28 cellular contexts compared by ENCODE assay signal in the genomic region with DNA sequence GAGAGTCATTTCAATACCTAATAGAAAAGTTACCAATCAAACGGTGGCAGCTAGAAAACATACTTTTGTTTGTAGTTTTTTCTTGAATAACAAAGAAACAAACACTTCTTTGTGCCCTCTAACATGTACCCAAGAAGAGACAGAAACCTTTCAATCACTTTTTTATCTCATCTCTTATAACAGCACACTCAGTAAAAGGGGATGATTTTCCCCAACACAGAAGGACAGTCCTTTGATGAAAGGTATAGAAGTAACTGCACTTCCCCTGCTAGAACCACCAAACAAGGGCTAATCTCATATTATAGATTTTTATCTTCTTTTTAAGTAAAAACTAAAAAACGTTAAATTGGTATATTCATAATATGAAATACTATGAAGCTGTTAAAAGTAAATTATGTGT.
"Had no signal": no experiment of that assay in that cellular context is flagged by ENCODE, and none has a peak within 500 bp of the region (broad histone marks: within the 10 kb centered on the region; RNA-seq: fewer than 3 reads in every experiment).

No MANE protein-coding gene starts in this region.

- H3K27me3 ChIP-seq: SJCRH30 had no signal

- H3K27ac ChIP-seq: KMS-11, RWPE1, SJCRH30, VCaP had no signal

- H3K27me3 Mint-ChIP-seq: brain had no signal

- DNase-seq: activated CD4-positive, alpha-beta memory T cell treated with anti-CD3 and anti-CD28 coated beads, Interleukin-2, amount 10 ng/mL, durations not matched to agents 7 days and 5 days; activated CD4-positive, alpha-beta T cell treated with anti-CD3 and anti-CD28 coated beads for 36 hours; activated CD4-positive, alpha-beta T cell treated with anti-CD3 and anti-CD28 coated beads, Interleukin-2, amount 50 U/mL, for 1 hour; activated CD4-positive, CD25-positive, alpha-beta regulatory T cell; activated gamma-delta T cell; activated naive CD4-positive, alpha-beta T cell treated with anti-CD3 and anti-CD28 coated beads for 36 hours; activated T-cell treated with anti-CD3 and anti-CD28 coated beads for 4 hours; activated T-cell treated with anti-CD3 and anti-CD28 coated beads, Interleukin-2, amount 50 U/mL, for 48 hours; amygdala; NCI-H1092; NCI-H1417; NCI-H1930; NCI-H345; NCI-H510A; NCI-H526 treated with DMSO at 0.1 percent for 48 hours; NCI-H82; Right ventricle myocardium superior; SJCRH30; T-helper 2 cell; T1000 had no signal

- H3K27ac Mint-ChIP-seq: activated CD4-positive, alpha-beta memory T cell treated with anti-CD3 and anti-CD28 coated beads, Interleukin-2, amount 10 ng/mL, durations not matched to agents 7 days and 5 days; activated CD4-positive, alpha-beta T cell treated with anti-CD3 and anti-CD28 coated beads for 36 hours; activated naive CD4-positive, alpha-beta T cell treated with anti-CD3 and anti-CD28 coated beads for 36 hours; activated naive CD8-positive, alpha-beta T cell; activated T-helper 17 cell treated with anti-CD3 and anti-CD28 coated beads, Interleukin-2, amount 50 U/mL, for 72 hours had no signal

- H3K4me1 ChIP-seq: SJCRH30 had no signal

- H3K4me3 Mint-ChIP-seq: activated CD4-positive, alpha-beta memory T cell treated with anti-CD3 and anti-CD28 coated beads, Interleukin-2, amount 10 ng/mL, durations not matched to agents 7 days and 5 days; activated CD4-positive, alpha-beta T cell treated with anti-CD3 and anti-CD28 coated beads for 36 hours; activated naive CD4-positive, alpha-beta T cell treated with anti-CD3 and anti-CD28 coated beads for 36 hours; activated naive CD8-positive, alpha-beta T cell; activated T-helper 17 cell treated with anti-CD3 and anti-CD28 coated beads, Interleukin-2, amount 50 U/mL, for 72 hours; brain; central memory CD8-positive, alpha-beta T cell had no signal

- FAIRE-seq: astrocyte had no signal

- H3K9me3 Mint-ChIP-seq: activated CD4-positive, alpha-beta memory T cell treated with anti-CD3 and anti-CD28 coated beads, Interleukin-2, amount 10 ng/mL, durations not matched to agents 7 days and 5 days; activated naive CD4-positive, alpha-beta T cell treated with anti-CD3 and anti-CD28 coated beads for 36 hours; activated T-helper 17 cell treated with anti-CD3 and anti-CD28 coated beads, Interleukin-2, amount 50 U/mL, for 72 hours; central memory CD8-positive, alpha-beta T cell had no signal

- H3K4me3 ChIP-seq: SJCRH30 had no signal

- ATAC-seq: activated CD4-positive, alpha-beta T cell treated with anti-CD3 and anti-CD28 coated beads for 36 hours; activated T-helper 17 cell treated with anti-CD3 and anti-CD28 coated beads, Interleukin-2, amount 50 U/mL, for 72 hours had no signal

- H3K36me3 Mint-ChIP-seq: activated naive CD8-positive, alpha-beta T cell had no signal

- H3K36me3 ChIP-seq: SJCRH30 had no signal

- H3K4me1 Mint-ChIP-seq: activated CD4-positive, alpha-beta memory T cell treated with anti-CD3 and anti-CD28 coated beads, Interleukin-2, amount 10 ng/mL, durations not matched to agents 7 days and 5 days; activated CD4-positive, alpha-beta T cell treated with anti-CD3 and anti-CD28 coated beads for 36 hours; activated T-helper 17 cell treated with anti-CD3 and anti-CD28 coated beads, Interleukin-2, amount 50 U/mL, for 72 hours; central memory CD8-positive, alpha-beta T cell had no signal

- H3K9ac ChIP-seq: KMS-11 had no signal

- H3K9me3 ChIP-seq: SJCRH30 had no signal
